7 cellular contexts compared by ENCODE assay signal in genomic region chr16:31713071-31713944, GRCh38.
DNase-seq lines count a peak whose midpoint lies in the region; ATAC-seq lines count a peak whose summit lies in the region.

No MANE protein-coding gene starts in this region.

- ATAC-seq in GM18508 (IDR thresholded peaks at IDR 0.05; ENCODE audit: insufficient read depth, unreplicated experiment) (peak; percentile 89), HG02973 (IDR thresholded peaks at IDR 0.05; ENCODE audit: unreplicated experiment) (peak; percentile 93)

- peak; percentile 89 for DNase-seq in NCI-H1930 (lab: John Stamatoyannopoulos, UW)
- peak; percentile 83 for DNase-seq in T1000 (lab: John Stamatoyannopoulos, UW)
- peak; percentile 97 for DNase-seq in astrocyte of the hippocampus (ENCODE audit: low read depth, low spot score)
- peak; percentile 90 to 92 for DNase-seq in hippocampal formation (lab: John Stamatoyannopoulos, UW)
- peak; percentile 85 for DNase-seq in renal cortical epithelial cell (ENCODE audit: low read depth)

Comparison
In these comparisons a context has a peak if more than half of its experiments do, and no peak if none do; other contexts are left out.
1. Peak in every context shown above with its lines: DNase-seq and ATAC-seq.